1 cellular context compared by ENCODE assay signal in the genomic region with DNA sequence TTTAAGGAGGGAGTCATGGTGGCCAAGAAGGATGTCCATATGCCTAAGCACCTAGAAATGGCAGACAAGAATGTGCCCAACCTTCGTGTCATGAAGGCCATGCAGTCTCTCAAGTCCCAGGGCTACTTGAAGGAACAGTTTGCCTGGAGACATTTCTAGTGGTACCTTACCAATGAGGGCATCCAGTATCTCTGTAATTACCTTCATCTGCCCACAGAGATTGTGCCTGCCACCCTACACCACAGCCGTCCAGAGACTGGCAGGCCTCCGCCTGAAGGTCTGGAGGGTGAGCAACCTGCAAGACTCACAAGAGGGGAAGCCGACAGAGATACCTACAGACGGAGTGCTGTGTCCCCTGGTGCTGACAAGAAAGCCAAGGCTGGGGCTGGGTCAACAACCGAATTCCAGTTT.
TF ChIP-seq lines count a peak whose summit lies in the region.

No MANE protein-coding gene starts in this region.

TF ChIP-seq in GM23338, 12 proteins besides CTCF, POLR2A, EP300 and RAD21 (continued from another document):
- TF ChIP-seq, protein P1, sequence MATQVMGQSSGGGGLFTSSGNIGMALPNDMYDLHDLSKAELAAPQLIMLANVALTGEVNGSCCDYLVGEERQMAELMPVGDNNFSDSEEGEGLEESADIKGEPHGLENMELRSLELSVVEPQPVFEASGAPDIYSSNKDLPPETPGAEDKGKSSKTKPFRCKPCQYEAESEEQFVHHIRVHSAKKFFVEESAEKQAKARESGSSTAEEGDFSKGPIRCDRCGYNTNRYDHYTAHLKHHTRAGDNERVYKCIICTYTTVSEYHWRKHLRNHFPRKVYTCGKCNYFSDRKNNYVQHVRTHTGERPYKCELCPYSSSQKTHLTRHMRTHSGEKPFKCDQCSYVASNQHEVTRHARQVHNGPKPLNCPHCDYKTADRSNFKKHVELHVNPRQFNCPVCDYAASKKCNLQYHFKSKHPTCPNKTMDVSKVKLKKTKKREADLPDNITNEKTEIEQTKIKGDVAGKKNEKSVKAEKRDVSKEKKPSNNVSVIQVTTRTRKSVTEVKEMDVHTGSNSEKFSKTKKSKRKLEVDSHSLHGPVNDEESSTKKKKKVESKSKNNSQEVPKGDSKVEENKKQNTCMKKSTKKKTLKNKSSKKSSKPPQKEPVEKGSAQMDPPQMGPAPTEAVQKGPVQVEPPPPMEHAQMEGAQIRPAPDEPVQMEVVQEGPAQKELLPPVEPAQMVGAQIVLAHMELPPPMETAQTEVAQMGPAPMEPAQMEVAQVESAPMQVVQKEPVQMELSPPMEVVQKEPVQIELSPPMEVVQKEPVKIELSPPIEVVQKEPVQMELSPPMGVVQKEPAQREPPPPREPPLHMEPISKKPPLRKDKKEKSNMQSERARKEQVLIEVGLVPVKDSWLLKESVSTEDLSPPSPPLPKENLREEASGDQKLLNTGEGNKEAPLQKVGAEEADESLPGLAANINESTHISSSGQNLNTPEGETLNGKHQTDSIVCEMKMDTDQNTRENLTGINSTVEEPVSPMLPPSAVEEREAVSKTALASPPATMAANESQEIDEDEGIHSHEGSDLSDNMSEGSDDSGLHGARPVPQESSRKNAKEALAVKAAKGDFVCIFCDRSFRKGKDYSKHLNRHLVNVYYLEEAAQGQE (IDR thresholded peaks at IDR 0.05; ENCODE audit: unreplicated experiment): no peak
- no peak for TF ChIP-seq STAT1 (IDR thresholded peaks at IDR 0.05; ENCODE audit: unreplicated experiment)
- no peak for TF ChIP-seq CREB1 (CRISPR knock-in tag; IDR thresholded peaks at IDR 0.05; ENCODE audit: low read depth)
- TF ChIP-seq NANOG (IDR thresholded peaks at IDR 0.05; ENCODE audit: borderline replicate concordance): no peak
- TF ChIP-seq, protein P2, sequence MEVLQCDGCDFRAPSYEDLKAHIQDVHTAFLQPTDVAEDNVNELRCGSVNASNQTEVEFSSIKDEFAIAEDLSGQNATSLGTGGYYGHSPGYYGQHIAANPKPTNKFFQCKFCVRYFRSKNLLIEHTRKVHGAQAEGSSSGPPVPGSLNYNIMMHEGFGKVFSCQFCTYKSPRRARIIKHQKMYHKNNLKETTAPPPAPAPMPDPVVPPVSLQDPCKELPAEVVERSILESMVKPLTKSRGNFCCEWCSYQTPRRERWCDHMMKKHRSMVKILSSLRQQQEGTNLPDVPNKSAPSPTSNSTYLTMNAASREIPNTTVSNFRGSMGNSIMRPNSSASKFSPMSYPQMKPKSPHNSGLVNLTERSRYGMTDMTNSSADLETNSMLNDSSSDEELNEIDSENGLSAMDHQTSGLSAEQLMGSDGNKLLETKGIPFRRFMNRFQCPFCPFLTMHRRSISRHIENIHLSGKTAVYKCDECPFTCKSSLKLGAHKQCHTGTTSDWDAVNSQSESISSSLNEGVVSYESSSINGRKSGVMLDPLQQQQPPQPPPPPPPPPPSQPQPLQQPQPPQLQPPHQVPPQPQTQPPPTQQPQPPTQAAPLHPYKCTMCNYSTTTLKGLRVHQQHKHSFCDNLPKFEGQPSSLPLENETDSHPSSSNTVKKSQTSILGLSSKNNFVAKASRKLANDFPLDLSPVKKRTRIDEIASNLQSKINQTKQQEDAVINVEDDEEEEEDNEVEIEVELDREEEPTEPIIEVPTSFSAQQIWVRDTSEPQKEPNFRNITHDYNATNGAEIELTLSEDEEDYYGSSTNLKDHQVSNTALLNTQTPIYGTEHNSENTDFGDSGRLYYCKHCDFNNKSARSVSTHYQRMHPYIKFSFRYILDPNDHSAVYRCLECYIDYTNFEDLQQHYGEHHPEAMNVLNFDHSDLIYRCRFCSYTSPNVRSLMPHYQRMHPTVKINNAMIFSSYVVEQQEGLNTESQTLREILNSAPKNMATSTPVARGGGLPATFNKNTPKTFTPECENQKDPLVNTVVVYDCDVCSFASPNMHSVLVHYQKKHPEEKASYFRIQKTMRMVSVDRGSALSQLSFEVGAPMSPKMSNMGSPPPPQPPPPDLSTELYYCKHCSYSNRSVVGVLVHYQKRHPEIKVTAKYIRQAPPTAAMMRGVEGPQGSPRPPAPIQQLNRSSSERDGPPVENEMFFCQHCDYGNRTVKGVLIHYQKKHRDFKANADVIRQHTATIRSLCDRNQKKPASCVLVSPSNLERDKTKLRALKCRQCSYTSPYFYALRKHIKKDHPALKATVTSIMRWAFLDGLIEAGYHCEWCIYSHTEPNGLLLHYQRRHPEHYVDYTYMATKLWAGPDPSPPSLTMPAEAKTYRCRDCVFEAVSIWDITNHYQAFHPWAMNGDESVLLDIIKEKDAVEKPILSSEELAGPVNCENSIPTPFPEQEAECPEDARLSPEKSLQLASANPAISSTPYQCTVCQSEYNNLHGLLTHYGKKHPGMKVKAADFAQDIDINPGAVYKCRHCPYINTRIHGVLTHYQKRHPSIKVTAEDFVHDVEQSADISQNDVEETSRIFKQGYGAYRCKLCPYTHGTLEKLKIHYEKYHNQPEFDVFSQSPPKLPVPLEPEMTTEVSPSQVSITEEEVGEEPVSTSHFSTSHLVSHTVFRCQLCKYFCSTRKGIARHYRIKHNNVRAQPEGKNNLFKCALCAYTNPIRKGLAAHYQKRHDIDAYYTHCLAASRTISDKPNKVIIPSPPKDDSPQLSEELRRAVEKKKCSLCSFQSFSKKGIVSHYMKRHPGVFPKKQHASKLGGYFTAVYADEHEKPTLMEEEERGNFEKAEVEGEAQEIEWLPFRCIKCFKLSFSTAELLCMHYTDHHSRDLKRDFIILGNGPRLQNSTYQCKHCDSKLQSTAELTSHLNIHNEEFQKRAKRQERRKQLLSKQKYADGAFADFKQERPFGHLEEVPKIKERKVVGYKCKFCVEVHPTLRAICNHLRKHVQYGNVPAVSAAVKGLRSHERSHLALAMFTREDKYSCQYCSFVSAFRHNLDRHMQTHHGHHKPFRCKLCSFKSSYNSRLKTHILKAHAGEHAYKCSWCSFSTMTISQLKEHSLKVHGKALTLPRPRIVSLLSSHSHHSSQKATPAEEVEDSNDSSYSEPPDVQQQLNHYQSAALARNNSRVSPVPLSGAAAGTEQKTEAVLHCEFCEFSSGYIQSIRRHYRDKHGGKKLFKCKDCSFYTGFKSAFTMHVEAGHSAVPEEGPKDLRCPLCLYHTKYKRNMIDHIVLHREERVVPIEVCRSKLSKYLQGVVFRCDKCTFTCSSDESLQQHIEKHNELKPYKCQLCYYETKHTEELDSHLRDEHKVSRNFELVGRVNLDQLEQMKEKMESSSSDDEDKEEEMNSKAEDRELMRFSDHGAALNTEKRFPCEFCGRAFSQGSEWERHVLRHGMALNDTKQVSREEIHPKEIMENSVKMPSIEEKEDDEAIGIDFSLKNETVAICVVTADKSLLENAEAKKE (CRISPR knock-in tag; IDR thresholded peaks at IDR 0.05): no peak
- TF ChIP-seq, protein P3, sequence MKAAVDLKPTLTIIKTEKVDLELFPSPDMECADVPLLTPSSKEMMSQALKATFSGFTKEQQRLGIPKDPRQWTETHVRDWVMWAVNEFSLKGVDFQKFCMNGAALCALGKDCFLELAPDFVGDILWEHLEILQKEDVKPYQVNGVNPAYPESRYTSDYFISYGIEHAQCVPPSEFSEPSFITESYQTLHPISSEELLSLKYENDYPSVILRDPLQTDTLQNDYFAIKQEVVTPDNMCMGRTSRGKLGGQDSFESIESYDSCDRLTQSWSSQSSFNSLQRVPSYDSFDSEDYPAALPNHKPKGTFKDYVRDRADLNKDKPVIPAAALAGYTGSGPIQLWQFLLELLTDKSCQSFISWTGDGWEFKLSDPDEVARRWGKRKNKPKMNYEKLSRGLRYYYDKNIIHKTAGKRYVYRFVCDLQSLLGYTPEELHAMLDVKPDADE (IDR thresholded peaks at IDR 0.05): no peak
- TF ChIP-seq EZH2 (IDR thresholded peaks at IDR 0.05; ENCODE audit: low read depth, unreplicated experiment): no peak
- no peak for TF ChIP-seq ZNF114 (CRISPR knock-in tag; IDR thresholded peaks at IDR 0.05)
- no peak for TF ChIP-seq POLR2AphosphoS5 (IDR thresholded peaks at IDR 0.05; ENCODE audit: low read depth)
- no peak for TF ChIP-seq JUNB (IDR thresholded peaks at IDR 0.05; ENCODE audit: unreplicated experiment)
- TF ChIP-seq ZNF331 (CRISPR knock-in tag; IDR thresholded peaks at IDR 0.05; ENCODE audit: low read depth): no peak
